In the genomic region with DNA sequence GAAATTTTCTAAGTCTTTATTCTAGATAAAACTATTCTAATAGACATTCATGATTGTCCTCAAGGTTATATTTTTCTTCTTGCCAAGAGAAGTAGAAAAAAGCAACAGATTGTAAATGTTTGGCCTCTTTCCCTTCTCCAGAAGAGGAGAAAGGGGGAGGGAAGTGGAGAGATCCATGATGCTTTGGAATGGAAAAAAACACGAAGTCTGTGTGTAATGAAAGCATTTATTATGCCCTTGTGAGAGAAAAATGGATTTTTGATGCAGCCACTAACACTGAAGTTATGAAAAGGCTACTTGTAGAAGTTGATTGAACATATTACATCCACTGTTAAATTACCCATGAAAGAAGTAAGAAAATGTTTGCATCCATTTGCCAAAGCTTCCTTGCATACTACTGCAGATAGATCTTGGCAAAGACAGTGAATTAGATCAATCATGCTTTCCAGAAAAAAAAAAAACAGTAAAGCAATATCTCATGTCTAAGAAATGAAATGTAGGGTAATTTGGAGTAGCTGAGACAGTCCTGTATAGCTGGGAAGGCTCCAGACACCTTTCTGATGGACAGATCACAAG, we compare ENCODE assay signal across 20 cellular contexts.
A peak's percentile ranks its signal among the peaks of the same experiment; 100 is the strongest.
DNase-seq lines count a peak whose midpoint lies in the region; ATAC-seq and TF ChIP-seq lines count a peak whose summit lies in the region.
"Had no signal": no experiment of that assay in that cellular context is flagged by ENCODE, and none has a peak within 500 bp of the region (broad histone marks: within the 10 kb centered on the region; RNA-seq: fewer than 3 reads in every experiment).

No MANE protein-coding gene starts in this region.

- ATAC-seq in activated T-helper 17 cell treated with anti-CD3 and anti-CD28 coated beads, Interleukin-2, amount 50 U/mL, for 72 hours (replicated peaks): no peak
- ATAC-seq: HepG2 had no signal

- no peaks in the 10 kb centered on the region for H3K9me2 ChIP-seq in neural cell (ENCODE audit: insufficient read depth, low read length)

- H3K9me3 ChIP-seq in fibroblast of lung (ENCODE audit: control insufficient read depth, insufficient read depth, low read depth, low read length) (no peaks in the 10 kb centered on the region), neural cell (ENCODE audit: low read length) (no peaks in the 10 kb centered on the region)
- H3K9me3 ChIP-seq: BLaER1 treated with 17β-estradiol and CSF1 and Interleukin-3, amounts not matched to agents 10 nM and 100 nM had no signal

- no peak for TF ChIP-seq RAD21 in neural cell (conservative IDR thresholded peaks at IDR 0.05)

- H3K27me3 ChIP-seq in fibroblast of lung (ENCODE audit: control insufficient read depth, insufficient read depth, low read length) (no peaks in the 10 kb centered on the region), neural cell (ENCODE audit: insufficient read depth, low read depth, low read length) (no peaks in the 10 kb centered on the region)
- H3K27me3 ChIP-seq: BLaER1 treated with 17β-estradiol and CSF1 and Interleukin-3, amounts not matched to agents 10 nM and 100 nM had no signal

- no peak overlapping the region for H3K4me3 ChIP-seq in fibroblast of lung (replicated peaks in 1 of 4; ENCODE audit: control extremely low read depth in 1 of 4, insufficient read depth in 1 of 4, low read depth in 3 of 4, low read length in 4 of 4)
- no peak overlapping the region for H3K4me3 ChIP-seq in neural cell (ENCODE audit: low read length)
- H3K4me3 ChIP-seq: BLaER1 treated with 17β-estradiol and CSF1 and Interleukin-3, amounts not matched to agents 10 nM and 100 nM had no signal

- no peak overlapping the region for H3K27ac Mint-ChIP-seq in activated T-helper 17 cell treated with anti-CD3 and anti-CD28 coated beads, Interleukin-2, amount 50 U/mL, for 72 hours
- H3K27ac Mint-ChIP-seq: HFFc6 had no signal

- TF ChIP-seq EP300 in neural cell (conservative IDR thresholded peaks at IDR 0.05; ENCODE audit: poor library complexity, severe bottlenecking): peak; percentile 84

- DNase-seq in NCI-H2227 treated with DMSO at 0.1 percent for 48 hours (lab: John Stamatoyannopoulos, UW) (peak; percentile 3), NCI-H2227 (lab: John Stamatoyannopoulos, UW; ENCODE audit: unreplicated experiment) (no peak), fibroblast of lung (ENCODE audit: low read depth in 2 of 2) (peak; percentile 9 to 57), NCI-H1436 (lab: John Stamatoyannopoulos, UW) (no peak)
- no peak for DNase-seq in stimulated activated naive CD4-positive, alpha-beta T cell treated with Interleukin-2 at 50 U/mL for 16 hours (lab: John Stamatoyannopoulos, UW)
- DNase-seq in activated effector memory CD4-positive, alpha-beta T cell treated with anti-CD3 and anti-CD28 coated beads, Interleukin-2, amount 50 U/mL, for 16 hours: no peak
- DNase-seq: 8988T, DMS153, HFFc6, KG1, NCI-H1048, NCI-H146, NCI-H2081 treated with DMSO at 0.1 percent for 48 hours, NCI-H748 treated with DMSO at 0.1 percent for 48 hours, SW 1271 had no signal

- H4K20me1 ChIP-seq in fibroblast of lung (ENCODE audit: control insufficient read depth, extremely low read depth, insufficient read depth, low read length) (no peaks in the 10 kb centered on the region), neural cell (ENCODE audit: insufficient read depth) (no peaks in the 10 kb centered on the region)
- H4K20me1 ChIP-seq: BLaER1 treated with 17β-estradiol and CSF1 and Interleukin-3, amounts not matched to agents 10 nM and 100 nM had no signal

- peaks cover 3% of the 10 kb centered on the region for H3K9me3 Mint-ChIP-seq in activated T-helper 17 cell treated with anti-CD3 and anti-CD28 coated beads, Interleukin-2, amount 50 U/mL, for 72 hours
- H3K9me3 Mint-ChIP-seq: HFFc6 had no signal

- no peaks in the 10 kb centered on the region for H3F3A ChIP-seq in neural cell (ENCODE audit: insufficient read depth, low read length, poor library complexity, severe bottlenecking)

- H3K27me3 Mint-ChIP-seq in activated T-helper 17 cell treated with anti-CD3 and anti-CD28 coated beads, Interleukin-2, amount 50 U/mL, for 72 hours: no peaks in the 10 kb centered on the region

- H3K36me3 Mint-ChIP-seq in activated T-helper 17 cell treated with anti-CD3 and anti-CD28 coated beads, Interleukin-2, amount 50 U/mL, for 72 hours (ENCODE audit: low read depth): no peaks in the 10 kb centered on the region

- no peak overlapping the region for H3K4me3 Mint-ChIP-seq in activated T-helper 17 cell treated with anti-CD3 and anti-CD28 coated beads, Interleukin-2, amount 50 U/mL, for 72 hours
- H3K4me3 Mint-ChIP-seq: HFFc6 had no signal

- no peaks in the 10 kb centered on the region for H3K36me3 ChIP-seq in fibroblast of lung (ENCODE audit: control insufficient read depth, insufficient read depth, low read length)
- H3K36me3 ChIP-seq in neural cell (ENCODE audit: insufficient read depth, low read length): no peaks in the 10 kb centered on the region
- H3K36me3 ChIP-seq: BLaER1 treated with 17β-estradiol and CSF1 and Interleukin-3, amounts not matched to agents 10 nM and 100 nM had no signal

- H3K27ac ChIP-seq in fibroblast of lung (ENCODE audit: insufficient read depth, low read length) (no peak overlapping the region), neural cell (ENCODE audit: low read length) (no peak overlapping the region)
- H3K27ac ChIP-seq: BLaER1 treated with 17β-estradiol and CSF1 and Interleukin-3, amounts not matched to agents 10 nM and 100 nM; RWPE1 had no signal

- H3K4me1 Mint-ChIP-seq in activated T-helper 17 cell treated with anti-CD3 and anti-CD28 coated beads, Interleukin-2, amount 50 U/mL, for 72 hours: no peaks in the 10 kb centered on the region

- H3K79me2 ChIP-seq in fibroblast of lung (ENCODE audit: control insufficient read depth, insufficient read depth, low read length): no peaks in the 10 kb centered on the region
- no peaks in the 10 kb centered on the region for H3K79me2 ChIP-seq in neural cell (replicated peaks; ENCODE audit: insufficient read depth, low read length)

- H3K9ac ChIP-seq in fibroblast of lung (ENCODE audit: insufficient read depth, low read length) (no peak overlapping the region), neural cell (ENCODE audit: low read length) (no peak overlapping the region)
- H3K9ac ChIP-seq: BLaER1 treated with 17β-estradiol and CSF1 and Interleukin-3, amounts not matched to agents 10 nM and 100 nM had no signal

- TF ChIP-seq CTCF in fibroblast of lung (conservative IDR thresholded peaks at IDR 0.05 in 1 of 2, IDR thresholded peaks at IDR 0.05 in 1 of 2; ENCODE audit: low read depth in 1 of 2, low read length in 2 of 2) (no peak), neural cell (IDR thresholded peaks at IDR 0.05; ENCODE audit: poor library complexity, severe bottlenecking) (no peak)

- H3K4me2 ChIP-seq in fibroblast of lung (ENCODE audit: extremely low read depth, insufficient read depth, low read length) (no peak overlapping the region), neural cell (ENCODE audit: low read length) (peak overlapping the region; percentile 10)
- H3K4me2 ChIP-seq: BLaER1 treated with 17β-estradiol and CSF1 and Interleukin-3, amounts not matched to agents 10 nM and 100 nM had no signal

- H3K4me1 ChIP-seq in fibroblast of lung (ENCODE audit: control insufficient read depth, extremely low read depth, insufficient read depth, low read length): no peaks in the 10 kb centered on the region
- H3K4me1 ChIP-seq: BLaER1 treated with 17β-estradiol and CSF1 and Interleukin-3, amounts not matched to agents 10 nM and 100 nM had no signal

- H2AFZ ChIP-seq in fibroblast of lung (ENCODE audit: low read length): no peak overlapping the region
- H2AFZ ChIP-seq in neural cell (ENCODE audit: low read depth, low read length): no peak overlapping the region

TF ChIP-seq in neural cell, 6 proteins besides CTCF, POLR2A, EP300 and RAD21:
- TF ChIP-seq EZH2 (IDR thresholded peaks at IDR 0.05; ENCODE audit: borderline replicate concordance, insufficient read depth, low read length, poor library complexity, severe bottlenecking) (no peak), MXI1 (conservative IDR thresholded peaks at IDR 0.05; ENCODE audit: poor library complexity, severe bottlenecking) (no peak), POLR2AphosphoS5 (IDR thresholded peaks at IDR 0.05) (peak; percentile 46), SMC3 (conservative IDR thresholded peaks at IDR 0.05; ENCODE audit: poor library complexity) (no peak), TAF1 (IDR thresholded peaks at IDR 0.05; ENCODE audit: low read depth) (no peak)
- TF ChIP-seq, protein P1, sequence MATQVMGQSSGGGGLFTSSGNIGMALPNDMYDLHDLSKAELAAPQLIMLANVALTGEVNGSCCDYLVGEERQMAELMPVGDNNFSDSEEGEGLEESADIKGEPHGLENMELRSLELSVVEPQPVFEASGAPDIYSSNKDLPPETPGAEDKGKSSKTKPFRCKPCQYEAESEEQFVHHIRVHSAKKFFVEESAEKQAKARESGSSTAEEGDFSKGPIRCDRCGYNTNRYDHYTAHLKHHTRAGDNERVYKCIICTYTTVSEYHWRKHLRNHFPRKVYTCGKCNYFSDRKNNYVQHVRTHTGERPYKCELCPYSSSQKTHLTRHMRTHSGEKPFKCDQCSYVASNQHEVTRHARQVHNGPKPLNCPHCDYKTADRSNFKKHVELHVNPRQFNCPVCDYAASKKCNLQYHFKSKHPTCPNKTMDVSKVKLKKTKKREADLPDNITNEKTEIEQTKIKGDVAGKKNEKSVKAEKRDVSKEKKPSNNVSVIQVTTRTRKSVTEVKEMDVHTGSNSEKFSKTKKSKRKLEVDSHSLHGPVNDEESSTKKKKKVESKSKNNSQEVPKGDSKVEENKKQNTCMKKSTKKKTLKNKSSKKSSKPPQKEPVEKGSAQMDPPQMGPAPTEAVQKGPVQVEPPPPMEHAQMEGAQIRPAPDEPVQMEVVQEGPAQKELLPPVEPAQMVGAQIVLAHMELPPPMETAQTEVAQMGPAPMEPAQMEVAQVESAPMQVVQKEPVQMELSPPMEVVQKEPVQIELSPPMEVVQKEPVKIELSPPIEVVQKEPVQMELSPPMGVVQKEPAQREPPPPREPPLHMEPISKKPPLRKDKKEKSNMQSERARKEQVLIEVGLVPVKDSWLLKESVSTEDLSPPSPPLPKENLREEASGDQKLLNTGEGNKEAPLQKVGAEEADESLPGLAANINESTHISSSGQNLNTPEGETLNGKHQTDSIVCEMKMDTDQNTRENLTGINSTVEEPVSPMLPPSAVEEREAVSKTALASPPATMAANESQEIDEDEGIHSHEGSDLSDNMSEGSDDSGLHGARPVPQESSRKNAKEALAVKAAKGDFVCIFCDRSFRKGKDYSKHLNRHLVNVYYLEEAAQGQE (IDR thresholded peaks at IDR 0.05; ENCODE audit: borderline replicate concordance): peak; percentile 80

Comparison
In these comparisons a context has a peak if more than half of its experiments do, and no peak if none do; other contexts are left out.
1. DNase-seq: peak in NCI-H2227 treated with DMSO at 0.1 percent for 48 hours (single experiment) and fibroblast of lung (2 of 2); none in NCI-H2227 (single experiment), stimulated activated naive CD4-positive, alpha-beta T cell treated with Interleukin-2 at 50 U/mL for 16 hours (single experiment), NCI-H1436 (single experiment) and activated effector memory CD4-positive, alpha-beta T cell treated with anti-CD3 and anti-CD28 coated beads, Interleukin-2, amount 50 U/mL, for 16 hours (single experiment).